Comparison of ENCODE assay signal across 9 cellular contexts in the genomic region with DNA sequence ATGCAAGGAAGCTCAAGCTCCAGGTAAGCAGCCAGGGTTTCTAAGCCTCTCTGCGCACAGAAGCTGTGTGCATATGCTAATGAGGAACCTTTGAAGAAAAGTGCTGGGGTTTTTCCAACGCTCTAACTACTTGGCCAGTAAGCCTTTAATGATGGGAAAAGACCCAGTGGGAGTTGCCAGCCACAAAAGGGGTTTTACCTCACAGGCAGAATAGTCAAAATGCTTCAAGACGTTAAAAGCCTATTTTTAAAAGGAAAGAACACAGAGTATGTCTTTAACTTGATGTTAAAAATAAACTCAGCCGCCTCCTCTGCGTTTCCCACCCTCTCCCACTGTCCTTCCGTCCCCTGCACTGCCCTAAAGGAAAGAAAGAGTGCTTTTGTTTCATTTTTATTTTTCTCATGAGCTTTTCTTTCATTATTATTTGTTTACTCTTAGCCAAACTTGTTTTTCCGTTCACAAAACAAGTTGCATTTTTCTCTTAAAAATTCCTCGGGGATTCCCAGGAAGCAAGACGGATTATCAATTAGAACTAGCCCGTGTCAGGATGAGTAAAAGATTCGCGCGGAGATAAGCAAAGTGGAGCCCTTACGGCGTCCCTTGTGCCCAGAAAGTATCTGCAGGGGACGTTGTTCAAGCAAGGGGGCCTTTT.
DNase-seq lines count a peak whose midpoint lies in the region; ATAC-seq and TF ChIP-seq lines count a peak whose summit lies in the region.
"Had no signal": no experiment of that assay in that cellular context is flagged by ENCODE, and none has a peak within 500 bp of the region (broad histone marks: within the 10 kb centered on the region; RNA-seq: fewer than 3 reads in every experiment).

No MANE protein-coding gene starts in this region.

- TF ChIP-seq CTCF in Peyer's patch (IDR thresholded peaks at IDR 0.05) (no peak), esophagus squamous epithelium (IDR thresholded peaks at IDR 0.05) (no peak), omental fat pad (IDR thresholded peaks at IDR 0.05) (no peak)

- H3K27me3 ChIP-seq in Peyer's patch: no peaks in the 10 kb centered on the region
- no peaks in the 10 kb centered on the region for H3K27me3 ChIP-seq in esophagus squamous epithelium

- intact Hi-C loops in esophagus squamous epithelium (cut with DNase I): no loop called here

- H3K4me1 ChIP-seq in Peyer's patch (peaks cover 0 to 17% (median 0%) of the 10 kb centered on the region in 4 donors), esophagus squamous epithelium (peaks cover 0 to 12% (median 8%) of the 10 kb centered on the region in 3 donors)

- peak overlapping the region; percentile 20 to 45 (median 32) for H3K4me3 ChIP-seq in Peyer's patch
- peak overlapping the region; percentile 30 to 57 (median 40) for H3K4me3 ChIP-seq in esophagus squamous epithelium

- H3K27ac ChIP-seq in Peyer's patch (peak overlapping the region in 3 of 4 donors; percentile 20 to 57 (median 26)), esophagus squamous epithelium (peak overlapping the region in 1 of 4 donors; percentile 7)
- H3K27ac ChIP-seq: epithelial cell of prostate had no signal

- no peak for TF ChIP-seq POLR2A in Peyer's patch (IDR thresholded peaks at IDR 0.05)
- no peak for TF ChIP-seq POLR2A in esophagus squamous epithelium (IDR thresholded peaks at IDR 0.05)

- 9 to 29% methylated on average over 16 of the region's 16 CpGs for WGBS in esophagus squamous epithelium, 2 donors

- peak; percentile 26 for DNase-seq in activated T-cell treated with anti-CD3 and anti-CD28 coated beads for 24 hours (ENCODE audit: low read depth)
- DNase-seq in activated T-cell treated with anti-CD3 and anti-CD28 coated beads for 4 hours: no peak
- peak in 1 of 3 donors; percentile 38 for DNase-seq in Peyer's patch
- no peak for DNase-seq in esophagus squamous epithelium (lab: John Stamatoyannopoulos, UW)
- DNase-seq in omental fat pad (ENCODE audit: low spot score): no peak
- no peak for DNase-seq in NCI-H1436 treated with DMSO at 0.1 percent for 48 hours (lab: John Stamatoyannopoulos, UW)
- DNase-seq in cortex of kidney (lab: John Stamatoyannopoulos, UW): no peak

- no peaks in the 10 kb centered on the region for H3K9me3 ChIP-seq in Peyer's patch
- H3K9me3 ChIP-seq in esophagus squamous epithelium: no peaks in the 10 kb centered on the region

- peak; percentile 63 for ATAC-seq in HG02678 (IDR thresholded peaks at IDR 0.05; ENCODE audit: unreplicated experiment)
- peak; percentile 54 for ATAC-seq in omental fat pad (ENCODE audit: low FRiP score)

- no peaks in the 10 kb centered on the region for H3K36me3 ChIP-seq in Peyer's patch
- H3K36me3 ChIP-seq in esophagus squamous epithelium: no peaks in the 10 kb centered on the region
